In the genomic region with DNA sequence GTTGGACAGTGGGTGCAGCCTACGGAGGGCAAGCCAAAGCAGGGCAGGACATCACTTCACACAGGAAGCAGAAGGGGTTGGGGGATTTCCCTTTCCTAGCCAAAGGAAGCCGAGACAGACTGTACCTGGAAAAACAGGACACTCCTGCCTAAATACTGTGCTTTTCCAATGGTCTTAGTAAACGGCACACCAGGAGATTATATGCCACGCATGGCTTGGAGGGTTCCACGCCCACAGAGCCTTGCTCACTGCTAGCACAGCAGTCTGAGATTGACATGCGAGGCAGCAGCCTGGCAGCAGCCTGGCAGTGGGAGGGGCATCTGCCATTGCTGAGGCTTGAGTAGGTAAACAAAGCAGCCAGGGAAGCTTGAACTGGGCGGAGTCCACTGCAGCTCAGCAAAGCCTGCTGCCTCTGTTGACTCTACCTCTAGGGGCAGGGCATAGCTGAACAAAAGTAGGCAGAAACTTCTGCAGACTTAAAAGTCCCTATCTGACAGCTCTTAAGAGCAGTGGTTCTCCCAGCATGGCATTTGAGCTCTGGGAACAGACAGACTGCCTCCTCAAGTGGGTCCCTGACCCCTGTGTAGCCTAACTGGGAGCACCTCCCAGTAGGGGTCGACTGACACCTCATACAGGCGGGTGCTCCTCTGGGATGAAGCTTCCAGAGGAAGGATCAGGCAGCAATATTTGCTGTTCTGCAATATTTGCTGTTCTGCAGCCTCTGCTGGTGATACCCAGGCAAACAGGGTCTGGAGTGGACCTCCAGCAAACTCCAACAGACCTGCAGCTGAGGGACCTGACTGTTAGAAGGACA, we compare ENCODE assay signal across 2 cellular contexts.
TF ChIP-seq lines count a peak whose summit lies in the region.

No MANE protein-coding gene starts in this region.

TF ChIP-seq in HEK293T, 16 proteins besides CTCF, POLR2A, EP300 and RAD21:
- peak; percentile 64; the same call in 1 of the 2 replicates for TF ChIP-seq PKNOX1 (IDR thresholded peaks at IDR 0.05)

TF ChIP-seq in K562, 482 proteins besides CTCF, POLR2A, EP300 and RAD21:
- TF ChIP-seq MYNN (IDR thresholded peaks at IDR 0.05) (peak; percentile 96), MYNN (CRISPR knock-in tag; IDR thresholded peaks at IDR 0.05) (peak; percentile 19; the same call in 1 of the 2 replicates), FOXA3 (CRISPR knock-in tag; conservative IDR thresholded peaks at IDR 0.05 in 1 of 2, IDR thresholded peaks at IDR 0.05 in 1 of 2) (0 out of 4 replicates have a peak, but pooled peaks of 1 of the 2 experiments have one; percentile 39)
